In genomic region chr5:172771439-172772111, GRCh38 we compare ENCODE assay signal across 1 cellular context.
TF ChIP-seq lines count a peak whose summit lies in the region.

No MANE protein-coding gene starts in this region.

TF ChIP-seq in HEK293, 187 proteins besides CTCF, POLR2A, EP300 and RAD21 (continued from another document):
- TF ChIP-seq ZBTB10 (tag by site-specific recombination; IDR thresholded peaks at IDR 0.05), result peak; percentile 68
- TF ChIP-seq ZSCAN30 (tag by site-specific recombination; IDR thresholded peaks at IDR 0.05), result peak; percentile 85
- peak; percentile 79 for TF ChIP-seq ZNF398 (tag by site-specific recombination; IDR thresholded peaks at IDR 0.05)
- TF ChIP-seq ZNF48 (tag by site-specific recombination; IDR thresholded peaks at IDR 0.05), result no peak
- TF ChIP-seq ZBTB48 (tag by site-specific recombination; IDR thresholded peaks at IDR 0.05), result peak; percentile 4; the same call in 1 of the 2 replicates
- no peak for TF ChIP-seq ZNF473 (tag by site-specific recombination; IDR thresholded peaks at IDR 0.05)
- TF ChIP-seq, protein P1, sequence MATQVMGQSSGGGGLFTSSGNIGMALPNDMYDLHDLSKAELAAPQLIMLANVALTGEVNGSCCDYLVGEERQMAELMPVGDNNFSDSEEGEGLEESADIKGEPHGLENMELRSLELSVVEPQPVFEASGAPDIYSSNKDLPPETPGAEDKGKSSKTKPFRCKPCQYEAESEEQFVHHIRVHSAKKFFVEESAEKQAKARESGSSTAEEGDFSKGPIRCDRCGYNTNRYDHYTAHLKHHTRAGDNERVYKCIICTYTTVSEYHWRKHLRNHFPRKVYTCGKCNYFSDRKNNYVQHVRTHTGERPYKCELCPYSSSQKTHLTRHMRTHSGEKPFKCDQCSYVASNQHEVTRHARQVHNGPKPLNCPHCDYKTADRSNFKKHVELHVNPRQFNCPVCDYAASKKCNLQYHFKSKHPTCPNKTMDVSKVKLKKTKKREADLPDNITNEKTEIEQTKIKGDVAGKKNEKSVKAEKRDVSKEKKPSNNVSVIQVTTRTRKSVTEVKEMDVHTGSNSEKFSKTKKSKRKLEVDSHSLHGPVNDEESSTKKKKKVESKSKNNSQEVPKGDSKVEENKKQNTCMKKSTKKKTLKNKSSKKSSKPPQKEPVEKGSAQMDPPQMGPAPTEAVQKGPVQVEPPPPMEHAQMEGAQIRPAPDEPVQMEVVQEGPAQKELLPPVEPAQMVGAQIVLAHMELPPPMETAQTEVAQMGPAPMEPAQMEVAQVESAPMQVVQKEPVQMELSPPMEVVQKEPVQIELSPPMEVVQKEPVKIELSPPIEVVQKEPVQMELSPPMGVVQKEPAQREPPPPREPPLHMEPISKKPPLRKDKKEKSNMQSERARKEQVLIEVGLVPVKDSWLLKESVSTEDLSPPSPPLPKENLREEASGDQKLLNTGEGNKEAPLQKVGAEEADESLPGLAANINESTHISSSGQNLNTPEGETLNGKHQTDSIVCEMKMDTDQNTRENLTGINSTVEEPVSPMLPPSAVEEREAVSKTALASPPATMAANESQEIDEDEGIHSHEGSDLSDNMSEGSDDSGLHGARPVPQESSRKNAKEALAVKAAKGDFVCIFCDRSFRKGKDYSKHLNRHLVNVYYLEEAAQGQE (tag by site-specific recombination; IDR thresholded peaks at IDR 0.05), result no peak
- TF ChIP-seq ZNF10 (tag by site-specific recombination; IDR thresholded peaks at IDR 0.05), result peak; percentile 25; the same call in 1 of the 2 replicates
- peak; percentile 90 for TF ChIP-seq ZNF423 (tag by site-specific recombination; IDR thresholded peaks at IDR 0.05)
- TF ChIP-seq, protein P2, sequence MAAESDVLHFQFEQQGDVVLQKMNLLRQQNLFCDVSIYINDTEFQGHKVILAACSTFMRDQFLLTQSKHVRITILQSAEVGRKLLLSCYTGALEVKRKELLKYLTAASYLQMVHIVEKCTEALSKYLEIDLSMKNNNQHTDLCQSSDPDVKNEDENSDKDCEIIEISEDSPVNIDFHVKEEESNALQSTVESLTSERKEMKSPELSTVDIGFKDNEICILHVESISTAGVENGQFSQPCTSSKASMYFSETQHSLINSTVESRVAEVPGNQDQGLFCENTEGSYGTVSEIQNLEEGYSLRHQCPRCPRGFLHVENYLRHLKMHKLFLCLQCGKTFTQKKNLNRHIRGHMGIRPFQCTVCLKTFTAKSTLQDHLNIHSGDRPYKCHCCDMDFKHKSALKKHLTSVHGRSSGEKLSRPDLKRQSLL (tag by site-specific recombination; IDR thresholded peaks at IDR 0.05), result 0 out of 2 replicates have a peak, but pooled peaks have one; percentile 37
- peak; percentile 40; the same call in 1 of the 2 replicates for TF ChIP-seq ZIC2 (tag by site-specific recombination; IDR thresholded peaks at IDR 0.05)
- TF ChIP-seq, protein P3, sequence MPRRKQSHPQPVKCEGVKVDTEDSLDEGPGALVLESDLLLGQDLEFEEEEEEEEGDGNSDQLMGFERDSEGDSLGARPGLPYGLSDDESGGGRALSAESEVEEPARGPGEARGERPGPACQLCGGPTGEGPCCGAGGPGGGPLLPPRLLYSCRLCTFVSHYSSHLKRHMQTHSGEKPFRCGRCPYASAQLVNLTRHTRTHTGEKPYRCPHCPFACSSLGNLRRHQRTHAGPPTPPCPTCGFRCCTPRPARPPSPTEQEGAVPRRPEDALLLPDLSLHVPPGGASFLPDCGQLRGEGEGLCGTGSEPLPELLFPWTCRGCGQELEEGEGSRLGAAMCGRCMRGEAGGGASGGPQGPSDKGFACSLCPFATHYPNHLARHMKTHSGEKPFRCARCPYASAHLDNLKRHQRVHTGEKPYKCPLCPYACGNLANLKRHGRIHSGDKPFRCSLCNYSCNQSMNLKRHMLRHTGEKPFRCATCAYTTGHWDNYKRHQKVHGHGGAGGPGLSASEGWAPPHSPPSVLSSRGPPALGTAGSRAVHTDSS (tag by site-specific recombination; IDR thresholded peaks at IDR 0.05), result peak; percentile 25; the same call in 1 of the 2 replicates
- peak; percentile 73; the same call in 1 of the 2 replicates for TF ChIP-seq ZNF596 (tag by site-specific recombination; IDR thresholded peaks at IDR 0.05)
